In genomic region chr1:112060266-112060665, GRCh38 we compare ENCODE assay signal across 29 cellular contexts.
"Had no signal": no experiment of that assay in that cellular context is flagged by ENCODE, and none has a peak within 500 bp of the region (broad histone marks: within the 10 kb centered on the region; RNA-seq: fewer than 3 reads in every experiment).

No MANE protein-coding gene starts in this region.

- H3K27ac ChIP-seq: ascending aorta, body of pancreas, SJSA1 had no signal

- ATAC-seq: activated CD8-positive, alpha-beta memory T cell treated with anti-CD3 and anti-CD28 coated beads, Interleukin-2, amount 10 ng/mL, durations not matched to agents 7 days and 5 days; activated naive CD4-positive, alpha-beta T cell treated with anti-CD3 and anti-CD28 coated beads, Interleukin-2, amount 50 U/mL, for 72 hours; activated naive CD8-positive, alpha-beta T cell treated with anti-CD3 and anti-CD28 coated beads, Interleukin-2, amount 50 U/mL, for 24 hours; body of pancreas; PC-3; SK-N-SH treated with all-trans-retinoic acid at 6 μM for 48 hours; WTC11 had no signal

- H3K36me3 ChIP-seq: ascending aorta, SJSA1 had no signal

- H3K4me3 ChIP-seq: ascending aorta, body of pancreas, SJSA1 had no signal

- DNase-seq: activated CD4-positive, alpha-beta T cell treated with anti-CD3 and anti-CD28 coated beads for 48 hours; activated CD4-positive, alpha-beta T cell treated with anti-CD3 and anti-CD28 coated beads, Interleukin-2, amount 50 U/mL, for 4 hours; activated CD4-positive, CD25-positive, alpha-beta regulatory T cell treated with anti-CD3 and anti-CD28 coated beads, Interleukin-2, amount 50 U/mL, for 72 hours; activated CD8-positive, alpha-beta memory T cell treated with anti-CD3 and anti-CD28 coated beads, Interleukin-2, amount 10 ng/mL, durations not matched to agents 7 days and 5 days; activated effector memory CD4-positive, alpha-beta T cell treated with Interleukin-2 at 50 U/mL for 16 hours; activated naive CD4-positive, alpha-beta T cell; activated naive CD8-positive, alpha-beta T cell treated with anti-CD3 and anti-CD28 coated beads, Interleukin-2, amount 50 U/mL, for 24 hours; activated T-cell treated with anti-CD3 and anti-CD28 coated beads, Interleukin-2, amount 50 U/mL, for 24 hours; amniotic stem cell; body of pancreas; central memory CD4-positive, alpha-beta T cell; KG1; MV-4-11; NCI-H1092 treated with DMSO at 0.1 percent for 48 hours; NCI-H1417 treated with DMSO at 0.1 percent for 48 hours; NCI-H187; NCI-H2081; NCI-H2227 treated with DMSO at 0.1 percent for 48 hours; NCI-H510A; NCI-H526 treated with DMSO at 0.1 percent for 48 hours; NCI-H82; NK-92 treated with Interleukin-12 subunit alpha and Interleukin-12 subunit beta, amount 100 ng/mL, for 24 hours; PC-3; SHP77 had no signal

- H3K4me1 ChIP-seq: ascending aorta, body of pancreas, SJSA1 had no signal

- H3K9me3 ChIP-seq: ascending aorta, body of pancreas, SJSA1 had no signal

- H3K27me3 ChIP-seq: ascending aorta, body of pancreas had no signal
